ENCODE assay signal across 25 cellular contexts in genomic region chr3:89948008-89948407, GRCh38.
"Had no signal": no experiment of that assay in that cellular context is flagged by ENCODE, and none has a peak within 500 bp of the region (broad histone marks: within the 10 kb centered on the region; RNA-seq: fewer than 3 reads in every experiment).

No MANE protein-coding gene starts in this region.

- H3K4me3 Mint-ChIP-seq: central memory CD8-positive, alpha-beta T cell; dendritic cell treated with granulocyte-macrophage colony-stimulating factor and Interleukin-4, amounts not matched to agents 40 ng/mL and 50 ng/mL, for 4 days; natural killer cell treated with Interleukin-12 subunit alpha and Interleukin-12 subunit beta and Interleukin-15 and Interleukin-18, amount 100 ng/mL, for 72 hours; neural crest cell; stimulated activated naive B cell treated with anti-CD40 and anti-IgM and Interleukin-4, amounts not matched to agents 10 μg/mL and 1 μg/mL and 100 μg/mL, for 72 hours; stimulated activated naive CD8-positive, alpha-beta T cell treated with anti-CD3 and anti-CD28 coated beads, Interleukin-15, Interleukin-2, amounts not matched to agents 100 ng/mL and 50 ng/mL, for 24 hours had no signal

- ATAC-seq: esophagus mucosa; gastroesophageal sphincter; natural killer cell treated with Interleukin-12 subunit alpha and Interleukin-12 subunit beta and Interleukin-15 and Interleukin-18, amount 100 ng/mL, for 72 hours; stimulated activated naive B cell treated with anti-CD40 and anti-IgM and Interleukin-4, amounts not matched to agents 10 μg/mL and 1 μg/mL and 100 μg/mL, for 72 hours had no signal

- H3K27me3 Mint-ChIP-seq: central memory CD8-positive, alpha-beta T cell; dendritic cell treated with granulocyte-macrophage colony-stimulating factor and Interleukin-4, amounts not matched to agents 40 ng/mL and 50 ng/mL, for 4 days; natural killer cell treated with Interleukin-12 subunit alpha and Interleukin-12 subunit beta and Interleukin-15 and Interleukin-18, amount 100 ng/mL, for 72 hours; progenitor cell of endocrine pancreas; stimulated activated naive B cell treated with anti-CD40 and anti-IgM and Interleukin-4, amounts not matched to agents 10 μg/mL and 1 μg/mL and 100 μg/mL, for 72 hours; stimulated activated naive CD8-positive, alpha-beta T cell treated with anti-CD3 and anti-CD28 coated beads, Interleukin-15, Interleukin-2, amounts not matched to agents 100 ng/mL and 50 ng/mL, for 24 hours had no signal

- H3K79me2 ChIP-seq: parathyroid adenoma had no signal

- H3K4me1 Mint-ChIP-seq: central memory CD8-positive, alpha-beta T cell; stimulated activated naive B cell treated with anti-CD40 and anti-IgM and Interleukin-4, amounts not matched to agents 10 μg/mL and 1 μg/mL and 100 μg/mL, for 72 hours had no signal

- H3K27ac ChIP-seq: epithelial cell of prostate, gastroesophageal sphincter, heart left ventricle, neutrophil, parathyroid adenoma, skin epidermis, spleen, thoracic aorta, tibial nerve, vagina had no signal

- H3K9me3 ChIP-seq: colonic mucosa, gastroesophageal sphincter, heart left ventricle, neutrophil, thoracic aorta, tibial nerve, vagina had no signal

- H2AFZ ChIP-seq: parathyroid adenoma had no signal

- H3K27me3 ChIP-seq: colonic mucosa, gastroesophageal sphincter, heart left ventricle, neutrophil, spleen, tibial nerve, vagina had no signal

- H3K36me3 Mint-ChIP-seq: natural killer cell treated with Interleukin-12 subunit alpha and Interleukin-12 subunit beta and Interleukin-15 and Interleukin-18, amount 100 ng/mL, for 72 hours; stimulated activated naive B cell treated with anti-CD40 and anti-IgM and Interleukin-4, amounts not matched to agents 10 μg/mL and 1 μg/mL and 100 μg/mL, for 72 hours had no signal

- H3K4me1 ChIP-seq: colonic mucosa, parathyroid adenoma, spleen, vagina had no signal

- H3K27ac Mint-ChIP-seq: dendritic cell treated with granulocyte-macrophage colony-stimulating factor and Interleukin-4, amounts not matched to agents 40 ng/mL and 50 ng/mL, for 4 days; natural killer cell treated with Interleukin-12 subunit alpha and Interleukin-12 subunit beta and Interleukin-15 and Interleukin-18, amount 100 ng/mL, for 72 hours; progenitor cell of endocrine pancreas; stimulated activated naive B cell treated with anti-CD40 and anti-IgM and Interleukin-4, amounts not matched to agents 10 μg/mL and 1 μg/mL and 100 μg/mL, for 72 hours; stimulated activated naive CD8-positive, alpha-beta T cell treated with anti-CD3 and anti-CD28 coated beads, Interleukin-15, Interleukin-2, amounts not matched to agents 100 ng/mL and 50 ng/mL, for 24 hours had no signal

- H3K9ac ChIP-seq: parathyroid adenoma had no signal

- H3K9me3 Mint-ChIP-seq: dendritic cell treated with granulocyte-macrophage colony-stimulating factor and Interleukin-4, amounts not matched to agents 40 ng/mL and 50 ng/mL, for 4 days; neural crest cell had no signal

- DNase-seq: effector CD8-positive, alpha-beta T cell; foreskin fibroblast; hippocampal formation; mesenchymal stem cell; midbrain; spleen; stimulated activated CD4-positive, alpha-beta T cell treated with anti-CD3 and anti-CD28 coated beads, Interleukin-4, amount 100 ng/mL, for 4 hours; stimulated activated naive B cell treated with anti-CD40 and anti-IgM and Interleukin-4, amounts not matched to agents 10 μg/mL and 1 μg/mL and 100 μg/mL, for 72 hours had no signal

- H3K36me3 ChIP-seq: colonic mucosa, gastroesophageal sphincter, heart left ventricle, neutrophil, spleen, thoracic aorta, tibial nerve, vagina had no signal

- H3K4me3 ChIP-seq: colonic mucosa, gastroesophageal sphincter, heart left ventricle, skin epidermis, spleen, thoracic aorta, tibial nerve, vagina had no signal
